In the genomic region with DNA sequence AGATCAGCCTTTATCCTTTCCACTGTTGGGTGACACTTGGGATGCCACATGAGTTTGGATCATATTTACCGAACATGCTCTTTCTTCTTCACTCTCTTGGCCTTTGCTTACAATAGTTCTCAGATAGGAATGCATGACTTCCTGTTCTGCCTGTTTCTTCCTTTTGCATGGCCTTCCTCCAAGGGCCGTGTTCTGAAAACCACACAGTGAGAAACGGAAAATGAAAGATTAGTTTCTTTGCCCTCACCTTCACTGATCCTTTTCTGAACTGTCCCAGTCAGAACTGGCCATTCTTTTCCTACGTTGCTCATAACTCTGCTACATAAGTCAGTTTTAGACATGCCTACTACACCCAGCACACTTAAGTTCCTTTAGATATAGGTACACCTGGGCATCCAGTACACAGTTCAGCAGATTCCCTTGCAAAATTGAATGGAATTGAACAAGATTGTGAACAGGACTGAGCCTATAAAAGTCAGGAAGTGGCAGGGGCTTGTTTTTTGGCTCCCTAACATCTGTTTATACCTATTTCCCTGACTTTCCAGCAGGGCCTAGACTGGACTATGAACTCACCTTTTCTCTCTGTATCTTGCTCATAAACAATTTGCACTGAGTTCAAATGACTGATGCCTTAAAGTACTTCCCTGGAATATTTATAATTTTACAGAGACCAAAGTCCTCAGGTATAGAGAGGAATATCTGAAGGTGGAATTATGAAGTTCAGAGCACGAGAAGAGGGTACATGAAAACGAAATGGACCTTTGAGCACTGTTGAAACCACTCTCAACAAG, we compare ENCODE assay signal across 1 cellular context.
TF ChIP-seq lines count a peak whose summit lies in the region.

No MANE protein-coding gene starts in this region.

TF ChIP-seq in HepG2, 621 proteins besides CTCF, POLR2A, EP300 and RAD21 (continued from another document):
- TF ChIP-seq, protein P1, sequence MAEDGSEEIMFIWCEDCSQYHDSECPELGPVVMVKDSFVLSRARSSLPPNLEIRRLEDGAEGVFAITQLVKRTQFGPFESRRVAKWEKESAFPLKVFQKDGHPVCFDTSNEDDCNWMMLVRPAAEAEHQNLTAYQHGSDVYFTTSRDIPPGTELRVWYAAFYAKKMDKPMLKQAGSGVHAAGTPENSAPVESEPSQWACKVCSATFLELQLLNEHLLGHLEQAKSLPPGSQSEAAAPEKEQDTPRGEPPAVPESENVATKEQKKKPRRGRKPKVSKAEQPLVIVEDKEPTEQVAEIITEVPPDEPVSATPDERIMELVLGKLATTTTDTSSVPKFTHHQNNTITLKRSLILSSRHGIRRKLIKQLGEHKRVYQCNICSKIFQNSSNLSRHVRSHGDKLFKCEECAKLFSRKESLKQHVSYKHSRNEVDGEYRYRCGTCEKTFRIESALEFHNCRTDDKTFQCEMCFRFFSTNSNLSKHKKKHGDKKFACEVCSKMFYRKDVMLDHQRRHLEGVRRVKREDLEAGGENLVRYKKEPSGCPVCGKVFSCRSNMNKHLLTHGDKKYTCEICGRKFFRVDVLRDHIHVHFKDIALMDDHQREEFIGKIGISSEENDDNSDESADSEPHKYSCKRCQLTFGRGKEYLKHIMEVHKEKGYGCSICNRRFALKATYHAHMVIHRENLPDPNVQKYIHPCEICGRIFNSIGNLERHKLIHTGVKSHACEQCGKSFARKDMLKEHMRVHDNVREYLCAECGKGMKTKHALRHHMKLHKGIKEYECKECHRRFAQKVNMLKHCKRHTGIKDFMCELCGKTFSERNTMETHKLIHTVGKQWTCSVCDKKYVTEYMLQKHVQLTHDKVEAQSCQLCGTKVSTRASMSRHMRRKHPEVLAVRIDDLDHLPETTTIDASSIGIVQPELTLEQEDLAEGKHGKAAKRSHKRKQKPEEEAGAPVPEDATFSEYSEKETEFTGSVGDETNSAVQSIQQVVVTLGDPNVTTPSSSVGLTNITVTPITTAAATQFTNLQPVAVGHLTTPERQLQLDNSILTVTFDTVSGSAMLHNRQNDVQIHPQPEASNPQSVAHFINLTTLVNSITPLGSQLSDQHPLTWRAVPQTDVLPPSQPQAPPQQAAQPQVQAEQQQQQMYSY (CRISPR knock-in tag; IDR thresholded peaks at IDR 0.05): no peak
- TF ChIP-seq CBFB (CRISPR knock-in tag; IDR thresholded peaks at IDR 0.05): no peak
- TF ChIP-seq ZNF496 (CRISPR knock-in tag; IDR thresholded peaks at IDR 0.05; ENCODE audit: insufficient replicate concordance): no peak
